In the genomic region with DNA sequence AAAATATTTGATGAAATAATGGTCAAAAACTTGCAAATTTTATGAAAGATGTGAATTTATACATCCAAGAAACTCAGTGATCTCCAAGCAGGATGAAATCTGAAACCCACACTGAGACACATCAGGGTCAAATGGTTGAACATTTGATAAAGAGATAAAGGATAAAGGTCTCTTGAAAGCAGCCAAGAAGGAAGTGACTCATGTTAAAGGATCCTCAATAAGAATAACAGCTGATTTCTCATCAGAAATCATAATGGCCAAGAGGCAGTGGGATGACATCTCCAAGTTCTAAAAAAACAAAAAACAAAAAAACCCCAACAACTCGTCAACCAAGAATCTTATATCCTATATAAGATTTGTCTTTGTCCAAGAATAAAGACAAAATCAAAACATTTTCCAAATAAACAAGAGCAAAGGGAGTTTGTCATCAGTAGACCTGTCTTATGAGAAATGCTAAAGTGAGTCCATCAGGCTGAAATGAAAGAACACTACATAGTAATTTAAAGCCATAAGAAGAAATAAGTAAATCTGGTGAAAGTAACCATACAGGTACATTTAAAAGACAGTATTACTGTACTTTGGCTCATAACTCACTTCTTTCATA, we compare ENCODE assay signal across 1 cellular context.
A peak's percentile ranks its signal among the peaks of the same experiment; 100 is the strongest.
TF ChIP-seq lines count a peak whose summit lies in the region.

No MANE protein-coding gene starts in this region.

TF ChIP-seq in K562, 482 proteins besides CTCF, POLR2A, EP300 and RAD21 (continued from another document and continues in another):
- TF ChIP-seq JUND (IDR thresholded peaks at IDR 0.05; ENCODE audit: borderline replicate concordance, low read depth, low read length) (peak; percentile 93), JUND (tag; IDR thresholded peaks at IDR 0.05; ENCODE audit: borderline replicate concordance, low read depth, low read length) (peak; percentile 96), POLR3G (IDR thresholded peaks at IDR 0.05; ENCODE audit: extremely low read depth, insufficient read length, insufficient replicate concordance) (no peak), ZNF57 (CRISPR knock-in tag; IDR thresholded peaks at IDR 0.05) (no peak), SMAD1 (IDR thresholded peaks at IDR 0.05; ENCODE audit: low read depth, low read length, partially characterized antibody) (no peak), CREBBP (IDR thresholded peaks at IDR 0.05; ENCODE audit: low read depth, low read length) (no peak), GTF2A2 (tag; IDR thresholded peaks at IDR 0.05) (no peak), CEBPB (tag; IDR thresholded peaks at IDR 0.05) (no peak), TAL1 (IDR thresholded peaks at IDR 0.05) (no peak), JUN (IDR thresholded peaks at IDR 0.05; ENCODE audit: borderline replicate concordance, low read depth, low read length) (peak; percentile 89), JUN (CRISPR knock-in tag; IDR thresholded peaks at IDR 0.05; ENCODE audit: borderline replicate concordance) (no peak), SMAD3 (CRISPR knock-in tag; conservative IDR thresholded peaks at IDR 0.05) (no peak), GATA2 (CRISPR knock-in tag; IDR thresholded peaks at IDR 0.05) (peak; percentile 24; the same call in 1 of the 2 replicates), IFI16 (CRISPR knock-in tag; IDR thresholded peaks at IDR 0.05) (no peak), CBX3 (IDR thresholded peaks at IDR 0.05; ENCODE audit: borderline replicate concordance in 1 of 2, low read length in 2 of 2) (peak in 1 of 2 experiments; percentile 87; a peak in 2 of 3 replicates), MAFG (tag; conservative IDR thresholded peaks at IDR 0.05) (no peak), DACH1 (IDR thresholded peaks at IDR 0.05; ENCODE audit: partially characterized antibody) (peak; percentile 54), EZH2 (IDR thresholded peaks at IDR 0.05; ENCODE audit: borderline replicate concordance, low read depth, low read length) (no peak), ETV5 (CRISPR knock-in tag; IDR thresholded peaks at IDR 0.05; ENCODE audit: low read depth) (no peak), ZZZ3 (IDR thresholded peaks at IDR 0.05) (no peak)
- TF ChIP-seq, protein P1, sequence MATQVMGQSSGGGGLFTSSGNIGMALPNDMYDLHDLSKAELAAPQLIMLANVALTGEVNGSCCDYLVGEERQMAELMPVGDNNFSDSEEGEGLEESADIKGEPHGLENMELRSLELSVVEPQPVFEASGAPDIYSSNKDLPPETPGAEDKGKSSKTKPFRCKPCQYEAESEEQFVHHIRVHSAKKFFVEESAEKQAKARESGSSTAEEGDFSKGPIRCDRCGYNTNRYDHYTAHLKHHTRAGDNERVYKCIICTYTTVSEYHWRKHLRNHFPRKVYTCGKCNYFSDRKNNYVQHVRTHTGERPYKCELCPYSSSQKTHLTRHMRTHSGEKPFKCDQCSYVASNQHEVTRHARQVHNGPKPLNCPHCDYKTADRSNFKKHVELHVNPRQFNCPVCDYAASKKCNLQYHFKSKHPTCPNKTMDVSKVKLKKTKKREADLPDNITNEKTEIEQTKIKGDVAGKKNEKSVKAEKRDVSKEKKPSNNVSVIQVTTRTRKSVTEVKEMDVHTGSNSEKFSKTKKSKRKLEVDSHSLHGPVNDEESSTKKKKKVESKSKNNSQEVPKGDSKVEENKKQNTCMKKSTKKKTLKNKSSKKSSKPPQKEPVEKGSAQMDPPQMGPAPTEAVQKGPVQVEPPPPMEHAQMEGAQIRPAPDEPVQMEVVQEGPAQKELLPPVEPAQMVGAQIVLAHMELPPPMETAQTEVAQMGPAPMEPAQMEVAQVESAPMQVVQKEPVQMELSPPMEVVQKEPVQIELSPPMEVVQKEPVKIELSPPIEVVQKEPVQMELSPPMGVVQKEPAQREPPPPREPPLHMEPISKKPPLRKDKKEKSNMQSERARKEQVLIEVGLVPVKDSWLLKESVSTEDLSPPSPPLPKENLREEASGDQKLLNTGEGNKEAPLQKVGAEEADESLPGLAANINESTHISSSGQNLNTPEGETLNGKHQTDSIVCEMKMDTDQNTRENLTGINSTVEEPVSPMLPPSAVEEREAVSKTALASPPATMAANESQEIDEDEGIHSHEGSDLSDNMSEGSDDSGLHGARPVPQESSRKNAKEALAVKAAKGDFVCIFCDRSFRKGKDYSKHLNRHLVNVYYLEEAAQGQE (CRISPR knock-in tag; IDR thresholded peaks at IDR 0.05; ENCODE audit: low read depth) = no peak
- TF ChIP-seq, protein P2, sequence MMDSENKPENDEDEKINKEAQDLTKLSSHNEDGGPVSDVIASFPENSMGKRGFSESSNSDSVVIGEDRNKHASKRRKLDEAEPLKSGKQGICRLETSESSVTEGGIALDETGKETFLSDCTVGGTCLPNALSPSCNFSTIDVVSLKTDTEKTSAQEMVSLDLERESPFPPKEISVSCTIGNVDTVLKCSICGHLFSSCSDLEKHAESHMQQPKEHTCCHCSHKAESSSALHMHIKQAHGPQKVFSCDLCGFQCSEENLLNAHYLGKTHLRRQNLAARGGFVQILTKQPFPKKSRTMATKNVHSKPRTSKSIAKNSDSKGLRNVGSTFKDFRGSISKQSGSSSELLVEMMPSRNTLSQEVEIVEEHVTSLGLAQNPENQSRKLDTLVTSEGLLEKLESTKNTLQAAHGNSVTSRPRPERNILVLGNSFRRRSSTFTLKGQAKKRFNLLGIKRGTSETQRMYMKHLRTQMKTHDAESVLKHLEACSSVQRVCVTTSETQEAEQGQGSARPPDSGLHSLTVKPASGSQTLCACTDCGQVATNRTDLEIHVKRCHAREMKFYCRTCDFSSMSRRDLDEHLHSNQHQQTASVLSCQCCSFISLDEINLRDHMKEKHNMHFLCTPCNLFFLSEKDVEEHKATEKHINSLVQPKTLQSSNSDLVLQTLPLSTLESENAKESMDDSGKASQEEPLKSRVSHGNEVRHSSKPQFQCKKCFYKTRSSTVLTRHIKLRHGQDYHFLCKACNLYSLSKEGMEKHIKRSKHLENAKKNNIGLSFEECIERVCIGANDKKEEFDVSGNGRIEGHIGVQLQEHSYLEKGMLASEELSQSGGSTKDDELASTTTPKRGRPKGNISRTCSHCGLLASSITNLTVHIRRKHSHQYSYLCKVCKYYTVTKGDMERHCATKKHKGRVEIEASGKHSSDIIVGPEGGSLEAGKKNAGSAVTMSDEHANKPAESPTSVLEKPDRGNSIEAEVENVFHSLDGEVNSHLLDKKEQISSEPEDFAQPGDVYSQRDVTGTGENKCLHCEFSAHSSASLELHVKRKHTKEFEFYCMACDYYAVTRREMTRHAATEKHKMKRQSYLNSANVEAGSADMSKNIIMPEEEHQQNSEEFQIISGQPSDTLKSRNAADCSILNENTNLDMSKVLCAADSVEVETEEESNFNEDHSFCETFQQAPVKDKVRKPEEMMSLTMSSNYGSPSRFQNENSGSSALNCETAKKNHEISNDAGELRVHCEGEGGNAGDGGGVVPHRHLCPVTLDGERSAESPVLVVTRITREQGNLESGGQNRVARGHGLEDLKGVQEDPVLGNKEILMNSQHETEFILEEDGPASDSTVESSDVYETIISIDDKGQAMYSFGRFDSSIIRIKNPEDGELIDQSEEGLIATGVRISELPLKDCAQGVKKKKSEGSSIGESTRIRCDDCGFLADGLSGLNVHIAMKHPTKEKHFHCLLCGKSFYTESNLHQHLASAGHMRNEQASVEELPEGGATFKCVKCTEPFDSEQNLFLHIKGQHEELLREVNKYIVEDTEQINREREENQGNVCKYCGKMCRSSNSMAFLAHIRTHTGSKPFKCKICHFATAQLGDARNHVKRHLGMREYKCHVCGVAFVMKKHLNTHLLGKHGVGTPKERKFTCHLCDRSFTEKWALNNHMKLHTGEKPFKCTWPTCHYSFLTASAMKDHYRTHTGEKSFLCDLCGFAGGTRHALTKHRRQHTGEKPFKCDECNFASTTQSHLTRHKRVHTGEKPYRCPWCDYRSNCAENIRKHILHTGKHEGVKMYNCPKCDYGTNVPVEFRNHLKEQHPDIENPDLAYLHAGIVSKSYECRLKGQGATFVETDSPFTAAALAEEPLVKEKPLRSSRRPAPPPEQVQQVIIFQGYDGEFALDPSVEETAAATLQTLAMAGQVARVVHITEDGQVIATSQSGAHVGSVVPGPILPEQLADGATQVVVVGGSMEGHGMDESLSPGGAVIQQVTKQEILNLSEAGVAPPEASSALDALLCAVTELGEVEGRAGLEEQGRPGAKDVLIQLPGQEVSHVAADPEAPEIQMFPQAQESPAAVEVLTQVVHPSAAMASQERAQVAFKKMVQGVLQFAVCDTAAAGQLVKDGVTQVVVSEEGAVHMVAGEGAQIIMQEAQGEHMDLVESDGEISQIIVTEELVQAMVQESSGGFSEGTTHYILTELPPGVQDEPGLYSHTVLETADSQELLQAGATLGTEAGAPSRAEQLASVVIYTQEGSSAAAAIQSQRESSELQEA (IDR thresholded peaks at IDR 0.05; ENCODE audit: low read depth) = no peak
- TF ChIP-seq, protein P3, sequence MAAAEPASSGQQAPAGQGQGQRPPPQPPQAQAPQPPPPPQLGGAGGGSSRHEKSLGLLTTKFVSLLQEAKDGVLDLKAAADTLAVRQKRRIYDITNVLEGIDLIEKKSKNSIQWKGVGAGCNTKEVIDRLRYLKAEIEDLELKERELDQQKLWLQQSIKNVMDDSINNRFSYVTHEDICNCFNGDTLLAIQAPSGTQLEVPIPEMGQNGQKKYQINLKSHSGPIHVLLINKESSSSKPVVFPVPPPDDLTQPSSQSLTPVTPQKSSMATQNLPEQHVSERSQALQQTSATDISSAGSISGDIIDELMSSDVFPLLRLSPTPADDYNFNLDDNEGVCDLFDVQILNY (CRISPR knock-in tag; IDR thresholded peaks at IDR 0.05) = no peak
- TF ChIP-seq, protein P4, sequence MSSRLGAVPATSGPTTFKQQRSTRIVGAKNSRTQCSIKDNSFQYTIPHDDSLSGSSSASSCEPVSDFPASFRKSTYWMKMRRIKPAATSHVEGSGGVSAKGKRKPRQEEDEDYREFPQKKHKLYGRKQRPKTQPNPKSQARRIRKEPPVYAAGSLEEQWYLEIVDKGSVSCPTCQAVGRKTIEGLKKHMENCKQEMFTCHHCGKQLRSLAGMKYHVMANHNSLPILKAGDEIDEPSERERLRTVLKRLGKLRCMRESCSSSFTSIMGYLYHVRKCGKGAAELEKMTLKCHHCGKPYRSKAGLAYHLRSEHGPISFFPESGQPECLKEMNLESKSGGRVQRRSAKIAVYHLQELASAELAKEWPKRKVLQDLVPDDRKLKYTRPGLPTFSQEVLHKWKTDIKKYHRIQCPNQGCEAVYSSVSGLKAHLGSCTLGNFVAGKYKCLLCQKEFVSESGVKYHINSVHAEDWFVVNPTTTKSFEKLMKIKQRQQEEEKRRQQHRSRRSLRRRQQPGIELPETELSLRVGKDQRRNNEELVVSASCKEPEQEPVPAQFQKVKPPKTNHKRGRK (tag; IDR thresholded peaks at IDR 0.05) = no peak
- TF ChIP-seq, protein P5, sequence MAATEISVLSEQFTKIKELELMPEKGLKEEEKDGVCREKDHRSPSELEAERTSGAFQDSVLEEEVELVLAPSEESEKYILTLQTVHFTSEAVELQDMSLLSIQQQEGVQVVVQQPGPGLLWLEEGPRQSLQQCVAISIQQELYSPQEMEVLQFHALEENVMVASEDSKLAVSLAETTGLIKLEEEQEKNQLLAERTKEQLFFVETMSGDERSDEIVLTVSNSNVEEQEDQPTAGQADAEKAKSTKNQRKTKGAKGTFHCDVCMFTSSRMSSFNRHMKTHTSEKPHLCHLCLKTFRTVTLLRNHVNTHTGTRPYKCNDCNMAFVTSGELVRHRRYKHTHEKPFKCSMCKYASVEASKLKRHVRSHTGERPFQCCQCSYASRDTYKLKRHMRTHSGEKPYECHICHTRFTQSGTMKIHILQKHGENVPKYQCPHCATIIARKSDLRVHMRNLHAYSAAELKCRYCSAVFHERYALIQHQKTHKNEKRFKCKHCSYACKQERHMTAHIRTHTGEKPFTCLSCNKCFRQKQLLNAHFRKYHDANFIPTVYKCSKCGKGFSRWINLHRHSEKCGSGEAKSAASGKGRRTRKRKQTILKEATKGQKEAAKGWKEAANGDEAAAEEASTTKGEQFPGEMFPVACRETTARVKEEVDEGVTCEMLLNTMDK (IDR thresholded peaks at IDR 0.05; ENCODE audit: borderline replicate concordance, insufficient read depth, low read depth, low read length, poor library complexity, severe bottlenecking) = no peak
- TF ChIP-seq, protein P6, sequence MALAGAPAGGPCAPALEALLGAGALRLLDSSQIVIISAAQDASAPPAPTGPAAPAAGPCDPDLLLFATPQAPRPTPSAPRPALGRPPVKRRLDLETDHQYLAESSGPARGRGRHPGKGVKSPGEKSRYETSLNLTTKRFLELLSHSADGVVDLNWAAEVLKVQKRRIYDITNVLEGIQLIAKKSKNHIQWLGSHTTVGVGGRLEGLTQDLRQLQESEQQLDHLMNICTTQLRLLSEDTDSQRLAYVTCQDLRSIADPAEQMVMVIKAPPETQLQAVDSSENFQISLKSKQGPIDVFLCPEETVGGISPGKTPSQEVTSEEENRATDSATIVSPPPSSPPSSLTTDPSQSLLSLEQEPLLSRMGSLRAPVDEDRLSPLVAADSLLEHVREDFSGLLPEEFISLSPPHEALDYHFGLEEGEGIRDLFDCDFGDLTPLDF (CRISPR knock-in tag; IDR thresholded peaks at IDR 0.05) = no peak
- TF ChIP-seq, protein P7, sequence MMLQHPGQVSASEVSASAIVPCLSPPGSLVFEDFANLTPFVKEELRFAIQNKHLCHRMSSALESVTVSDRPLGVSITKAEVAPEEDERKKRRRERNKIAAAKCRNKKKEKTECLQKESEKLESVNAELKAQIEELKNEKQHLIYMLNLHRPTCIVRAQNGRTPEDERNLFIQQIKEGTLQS (IDR thresholded peaks at IDR 0.05) = peak; percentile 81
- TF ChIP-seq, protein P7 (CRISPR knock-in tag; conservative IDR thresholded peaks at IDR 0.05) = no peak
- TF ChIP-seq, protein P8, sequence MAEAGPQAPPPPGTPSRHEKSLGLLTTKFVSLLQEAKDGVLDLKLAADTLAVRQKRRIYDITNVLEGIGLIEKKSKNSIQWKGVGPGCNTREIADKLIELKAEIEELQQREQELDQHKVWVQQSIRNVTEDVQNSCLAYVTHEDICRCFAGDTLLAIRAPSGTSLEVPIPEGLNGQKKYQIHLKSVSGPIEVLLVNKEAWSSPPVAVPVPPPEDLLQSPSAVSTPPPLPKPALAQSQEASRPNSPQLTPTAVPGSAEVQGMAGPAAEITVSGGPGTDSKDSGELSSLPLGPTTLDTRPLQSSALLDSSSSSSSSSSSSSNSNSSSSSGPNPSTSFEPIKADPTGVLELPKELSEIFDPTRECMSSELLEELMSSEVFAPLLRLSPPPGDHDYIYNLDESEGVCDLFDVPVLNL (CRISPR knock-in tag; IDR thresholded peaks at IDR 0.05; ENCODE audit: low read depth) = no peak
- TF ChIP-seq, protein P9, sequence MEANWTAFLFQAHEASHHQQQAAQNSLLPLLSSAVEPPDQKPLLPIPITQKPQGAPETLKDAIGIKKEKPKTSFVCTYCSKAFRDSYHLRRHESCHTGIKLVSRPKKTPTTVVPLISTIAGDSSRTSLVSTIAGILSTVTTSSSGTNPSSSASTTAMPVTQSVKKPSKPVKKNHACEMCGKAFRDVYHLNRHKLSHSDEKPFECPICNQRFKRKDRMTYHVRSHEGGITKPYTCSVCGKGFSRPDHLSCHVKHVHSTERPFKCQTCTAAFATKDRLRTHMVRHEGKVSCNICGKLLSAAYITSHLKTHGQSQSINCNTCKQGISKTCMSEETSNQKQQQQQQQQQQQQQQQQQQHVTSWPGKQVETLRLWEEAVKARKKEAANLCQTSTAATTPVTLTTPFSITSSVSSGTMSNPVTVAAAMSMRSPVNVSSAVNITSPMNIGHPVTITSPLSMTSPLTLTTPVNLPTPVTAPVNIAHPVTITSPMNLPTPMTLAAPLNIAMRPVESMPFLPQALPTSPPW (CRISPR knock-in tag; IDR thresholded peaks at IDR 0.05) = no peak
- TF ChIP-seq, protein P10, sequence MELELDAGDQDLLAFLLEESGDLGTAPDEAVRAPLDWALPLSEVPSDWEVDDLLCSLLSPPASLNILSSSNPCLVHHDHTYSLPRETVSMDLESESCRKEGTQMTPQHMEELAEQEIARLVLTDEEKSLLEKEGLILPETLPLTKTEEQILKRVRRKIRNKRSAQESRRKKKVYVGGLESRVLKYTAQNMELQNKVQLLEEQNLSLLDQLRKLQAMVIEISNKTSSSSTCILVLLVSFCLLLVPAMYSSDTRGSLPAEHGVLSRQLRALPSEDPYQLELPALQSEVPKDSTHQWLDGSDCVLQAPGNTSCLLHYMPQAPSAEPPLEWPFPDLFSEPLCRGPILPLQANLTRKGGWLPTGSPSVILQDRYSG (tag; conservative IDR thresholded peaks at IDR 0.05; ENCODE audit: low read depth) = no peak
